ENCODE assay signal across 13 cellular contexts in the genomic region with DNA sequence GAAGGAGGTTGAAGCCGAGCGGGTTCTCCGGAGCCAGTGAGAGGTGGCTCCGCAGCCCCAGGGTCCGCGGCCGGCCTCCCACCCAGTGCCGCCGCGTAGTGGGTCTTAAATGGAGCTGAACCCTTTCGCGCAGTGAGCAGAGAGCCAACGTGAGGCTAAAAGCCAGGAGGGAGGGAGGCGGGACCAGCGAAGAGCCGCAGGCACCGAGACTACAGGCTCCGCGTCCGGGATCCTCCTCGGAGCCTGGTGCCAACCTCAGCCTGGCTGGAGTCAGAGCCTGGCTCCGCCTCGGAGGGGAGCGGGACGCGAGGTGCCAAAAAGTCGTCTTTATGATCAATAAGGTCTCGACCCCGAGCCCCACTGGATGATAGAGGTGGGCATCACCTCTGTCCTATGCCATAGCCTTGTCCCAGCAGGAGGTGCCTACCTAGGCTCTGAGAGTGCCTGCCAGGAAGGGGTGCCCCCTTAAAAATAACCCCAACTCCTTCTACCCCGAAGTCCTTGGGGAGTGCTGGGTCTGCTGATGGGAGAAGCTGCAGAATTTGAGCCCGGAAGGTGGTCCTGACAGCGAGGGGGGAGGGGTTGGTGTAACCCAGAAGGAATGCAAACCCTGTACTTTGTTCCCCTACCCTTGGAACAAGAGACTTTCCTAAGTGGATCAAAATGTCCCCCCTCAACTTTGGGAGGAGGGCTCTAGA. TPM values are rescaled to one million over a fixed set of nuclear protein-coding genes. Genes with fewer than 3 reads are reported as not detected.
DNase-seq lines count a peak whose midpoint lies in the region; ATAC-seq lines count a peak whose summit lies in the region.
"Had no signal": no experiment of that assay in that cellular context is flagged by ENCODE, and none has a peak within 500 bp of the region (broad histone marks: within the 10 kb centered on the region; RNA-seq: fewer than 3 reads in every experiment).

No MANE protein-coding gene starts in this region.

- H3K36me3 ChIP-seq in HUES6 (ENCODE audit: control insufficient read depth, insufficient read depth, low read length): no peaks in the 10 kb centered on the region
- H3K36me3 ChIP-seq: SJSA1 had no signal

- H3K9ac ChIP-seq in HUES6 (ENCODE audit: low read length): peak overlapping the region; percentile 7

- H3K36me3 Mint-ChIP-seq in T-helper 17 cell (ENCODE audit: low read depth): peaks cover 10% of the 10 kb centered on the region
- H3K36me3 Mint-ChIP-seq in activated naive CD4-positive, alpha-beta T cell treated with anti-CD3 and anti-CD28 coated beads, Interleukin-2, amount 10 ng/mL, durations not matched to agents 7 days and 5 days: no peaks in the 10 kb centered on the region

- H3K4me1 Mint-ChIP-seq in T-helper 17 cell: peaks cover 17% of the 10 kb centered on the region
- H3K4me1 Mint-ChIP-seq in activated naive CD4-positive, alpha-beta T cell treated with anti-CD3 and anti-CD28 coated beads, Interleukin-2, amount 10 ng/mL, durations not matched to agents 7 days and 5 days: peaks cover 5% of the 10 kb centered on the region

- no peaks in the 10 kb centered on the region for H3K9me3 Mint-ChIP-seq in activated naive CD4-positive, alpha-beta T cell treated with anti-CD3 and anti-CD28 coated beads, Interleukin-2, amount 10 ng/mL, durations not matched to agents 7 days and 5 days
- H3K9me3 Mint-ChIP-seq: CD4-positive, alpha-beta T cell had no signal

- H3K9me3 ChIP-seq in HUES6 (ENCODE audit: control insufficient read depth, insufficient read depth, low read depth, low read length) (no peaks in the 10 kb centered on the region), T-helper 17 cell (ENCODE audit: control insufficient read depth, low read length, poor library complexity, severe bottlenecking) (no peaks in the 10 kb centered on the region)
- H3K9me3 ChIP-seq: SJSA1 had no signal

- DNase-seq in Ammon's horn (ENCODE audit: low spot score) (peak; percentile 56), T-helper 17 cell (no peak), left kidney (ENCODE audit: low read depth, low spot score) (peak; percentile 35), glomerular visceral epithelial cell (ENCODE audit: extremely low spot score) (no peak), NCI-H774 (lab: John Stamatoyannopoulos, UW) (no peak)
- no peak for DNase-seq in activated naive CD4-positive, alpha-beta T cell treated with anti-CD3 and anti-CD28 coated beads, Interleukin-2, amount 10 ng/mL, durations not matched to agents 7 days and 5 days
- DNase-seq: CD4-positive, alpha-beta T cell; left colon; MV-4-11 had no signal

- H3K27ac Mint-ChIP-seq in T-helper 17 cell: no peak overlapping the region
- H3K27ac Mint-ChIP-seq in activated naive CD4-positive, alpha-beta T cell treated with anti-CD3 and anti-CD28 coated beads, Interleukin-2, amount 10 ng/mL, durations not matched to agents 7 days and 5 days: no peak overlapping the region
- H3K27ac Mint-ChIP-seq: CD4-positive, alpha-beta T cell had no signal

- H3K27ac ChIP-seq in HUES6 (ENCODE audit: low read depth, low read length): no peak overlapping the region
- H3K27ac ChIP-seq: epithelial cell of prostate, SJSA1 had no signal

- ATAC-seq in T-helper 17 cell (no peak), GM21528 (IDR thresholded peaks at IDR 0.05; ENCODE audit: low FRiP score, unreplicated experiment) (no peak)

- peaks cover 64% of the 10 kb centered on the region for H3K27me3 Mint-ChIP-seq in T-helper 17 cell
- H3K27me3 Mint-ChIP-seq in activated naive CD4-positive, alpha-beta T cell treated with anti-CD3 and anti-CD28 coated beads, Interleukin-2, amount 10 ng/mL, durations not matched to agents 7 days and 5 days: peaks cover 84% of the 10 kb centered on the region

- H3K4me3 Mint-ChIP-seq in T-helper 17 cell: peak overlapping the region; percentile 58
- H3K4me3 Mint-ChIP-seq in activated naive CD4-positive, alpha-beta T cell treated with anti-CD3 and anti-CD28 coated beads, Interleukin-2, amount 10 ng/mL, durations not matched to agents 7 days and 5 days: no peak overlapping the region

- peaks cover 36% of the 10 kb centered on the region for H3K4me1 ChIP-seq in HUES6 (ENCODE audit: control insufficient read depth, insufficient read depth, low read length)
- H3K4me1 ChIP-seq: SJSA1 had no signal

- H3K4me3 ChIP-seq in HUES6 (ENCODE audit: low read depth, low read length): peak overlapping the region; percentile 59
- H3K4me3 ChIP-seq: SJSA1 had no signal

- CTCF ChIA-PET in activated naive CD4-positive, alpha-beta T cell treated with anti-CD3 and anti-CD28 coated beads, Interleukin-2, amount 10 ng/mL, durations not matched to agents 7 days and 5 days (lab: Charles Lee): no interaction called here

- H3K27me3 ChIP-seq in HUES6 (ENCODE audit: control insufficient read depth, insufficient read depth, low read length): peaks cover 88% of the 10 kb centered on the region

RNA-seq across cellular contexts. Expression of gene IGSF21, which starts 1.6 kb away (rescaled TPM):
- total RNA-seq in T-helper 17 cell: not detected
- total RNA-seq: CD4-positive, alpha-beta T cell; SJSA1 had no signal

Comparison
In these comparisons a context has a peak if more than half of its experiments do, and no peak if none do; other contexts are left out.
1. DNase-seq: peak in Ammon's horn (single experiment) and left kidney (single experiment); none in T-helper 17 cell (0 of 3), glomerular visceral epithelial cell (single experiment), activated naive CD4-positive, alpha-beta T cell treated with anti-CD3 and anti-CD28 coated beads, Interleukin-2, amount 10 ng/mL, durations not matched to agents 7 days and 5 days (single experiment) and NCI-H774 (single experiment).